In the genomic region with DNA sequence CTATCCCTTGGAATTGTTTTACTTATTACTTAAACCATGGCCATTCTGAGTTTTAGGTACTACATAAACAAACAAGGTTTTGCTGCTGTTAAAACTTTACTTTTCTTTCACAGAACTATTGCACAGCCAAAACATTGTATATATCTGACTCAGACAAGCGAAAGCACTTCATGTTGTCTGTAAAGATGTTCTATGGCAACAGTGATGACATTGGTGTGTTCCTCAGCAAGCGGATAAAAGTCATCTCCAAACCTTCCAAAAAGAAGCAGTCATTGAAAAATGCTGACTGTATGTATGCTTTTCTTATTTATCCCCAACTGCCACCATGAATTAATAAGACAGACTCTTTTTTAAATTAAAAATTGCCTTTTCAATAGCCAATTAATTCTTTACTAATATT, we compare ENCODE assay signal across 1 cellular context.
TF ChIP-seq lines count a peak whose summit lies in the region.

No MANE protein-coding gene starts in this region.

TF ChIP-seq in GM23338, 12 proteins besides CTCF, POLR2A, EP300 and RAD21 (continued from another document):
- TF ChIP-seq, protein P1, sequence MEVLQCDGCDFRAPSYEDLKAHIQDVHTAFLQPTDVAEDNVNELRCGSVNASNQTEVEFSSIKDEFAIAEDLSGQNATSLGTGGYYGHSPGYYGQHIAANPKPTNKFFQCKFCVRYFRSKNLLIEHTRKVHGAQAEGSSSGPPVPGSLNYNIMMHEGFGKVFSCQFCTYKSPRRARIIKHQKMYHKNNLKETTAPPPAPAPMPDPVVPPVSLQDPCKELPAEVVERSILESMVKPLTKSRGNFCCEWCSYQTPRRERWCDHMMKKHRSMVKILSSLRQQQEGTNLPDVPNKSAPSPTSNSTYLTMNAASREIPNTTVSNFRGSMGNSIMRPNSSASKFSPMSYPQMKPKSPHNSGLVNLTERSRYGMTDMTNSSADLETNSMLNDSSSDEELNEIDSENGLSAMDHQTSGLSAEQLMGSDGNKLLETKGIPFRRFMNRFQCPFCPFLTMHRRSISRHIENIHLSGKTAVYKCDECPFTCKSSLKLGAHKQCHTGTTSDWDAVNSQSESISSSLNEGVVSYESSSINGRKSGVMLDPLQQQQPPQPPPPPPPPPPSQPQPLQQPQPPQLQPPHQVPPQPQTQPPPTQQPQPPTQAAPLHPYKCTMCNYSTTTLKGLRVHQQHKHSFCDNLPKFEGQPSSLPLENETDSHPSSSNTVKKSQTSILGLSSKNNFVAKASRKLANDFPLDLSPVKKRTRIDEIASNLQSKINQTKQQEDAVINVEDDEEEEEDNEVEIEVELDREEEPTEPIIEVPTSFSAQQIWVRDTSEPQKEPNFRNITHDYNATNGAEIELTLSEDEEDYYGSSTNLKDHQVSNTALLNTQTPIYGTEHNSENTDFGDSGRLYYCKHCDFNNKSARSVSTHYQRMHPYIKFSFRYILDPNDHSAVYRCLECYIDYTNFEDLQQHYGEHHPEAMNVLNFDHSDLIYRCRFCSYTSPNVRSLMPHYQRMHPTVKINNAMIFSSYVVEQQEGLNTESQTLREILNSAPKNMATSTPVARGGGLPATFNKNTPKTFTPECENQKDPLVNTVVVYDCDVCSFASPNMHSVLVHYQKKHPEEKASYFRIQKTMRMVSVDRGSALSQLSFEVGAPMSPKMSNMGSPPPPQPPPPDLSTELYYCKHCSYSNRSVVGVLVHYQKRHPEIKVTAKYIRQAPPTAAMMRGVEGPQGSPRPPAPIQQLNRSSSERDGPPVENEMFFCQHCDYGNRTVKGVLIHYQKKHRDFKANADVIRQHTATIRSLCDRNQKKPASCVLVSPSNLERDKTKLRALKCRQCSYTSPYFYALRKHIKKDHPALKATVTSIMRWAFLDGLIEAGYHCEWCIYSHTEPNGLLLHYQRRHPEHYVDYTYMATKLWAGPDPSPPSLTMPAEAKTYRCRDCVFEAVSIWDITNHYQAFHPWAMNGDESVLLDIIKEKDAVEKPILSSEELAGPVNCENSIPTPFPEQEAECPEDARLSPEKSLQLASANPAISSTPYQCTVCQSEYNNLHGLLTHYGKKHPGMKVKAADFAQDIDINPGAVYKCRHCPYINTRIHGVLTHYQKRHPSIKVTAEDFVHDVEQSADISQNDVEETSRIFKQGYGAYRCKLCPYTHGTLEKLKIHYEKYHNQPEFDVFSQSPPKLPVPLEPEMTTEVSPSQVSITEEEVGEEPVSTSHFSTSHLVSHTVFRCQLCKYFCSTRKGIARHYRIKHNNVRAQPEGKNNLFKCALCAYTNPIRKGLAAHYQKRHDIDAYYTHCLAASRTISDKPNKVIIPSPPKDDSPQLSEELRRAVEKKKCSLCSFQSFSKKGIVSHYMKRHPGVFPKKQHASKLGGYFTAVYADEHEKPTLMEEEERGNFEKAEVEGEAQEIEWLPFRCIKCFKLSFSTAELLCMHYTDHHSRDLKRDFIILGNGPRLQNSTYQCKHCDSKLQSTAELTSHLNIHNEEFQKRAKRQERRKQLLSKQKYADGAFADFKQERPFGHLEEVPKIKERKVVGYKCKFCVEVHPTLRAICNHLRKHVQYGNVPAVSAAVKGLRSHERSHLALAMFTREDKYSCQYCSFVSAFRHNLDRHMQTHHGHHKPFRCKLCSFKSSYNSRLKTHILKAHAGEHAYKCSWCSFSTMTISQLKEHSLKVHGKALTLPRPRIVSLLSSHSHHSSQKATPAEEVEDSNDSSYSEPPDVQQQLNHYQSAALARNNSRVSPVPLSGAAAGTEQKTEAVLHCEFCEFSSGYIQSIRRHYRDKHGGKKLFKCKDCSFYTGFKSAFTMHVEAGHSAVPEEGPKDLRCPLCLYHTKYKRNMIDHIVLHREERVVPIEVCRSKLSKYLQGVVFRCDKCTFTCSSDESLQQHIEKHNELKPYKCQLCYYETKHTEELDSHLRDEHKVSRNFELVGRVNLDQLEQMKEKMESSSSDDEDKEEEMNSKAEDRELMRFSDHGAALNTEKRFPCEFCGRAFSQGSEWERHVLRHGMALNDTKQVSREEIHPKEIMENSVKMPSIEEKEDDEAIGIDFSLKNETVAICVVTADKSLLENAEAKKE (CRISPR knock-in tag; IDR thresholded peaks at IDR 0.05), result no peak
- TF ChIP-seq JUNB (IDR thresholded peaks at IDR 0.05; ENCODE audit: unreplicated experiment) (no peak), ZNF114 (CRISPR knock-in tag; IDR thresholded peaks at IDR 0.05) (no peak), POLR2AphosphoS5 (IDR thresholded peaks at IDR 0.05; ENCODE audit: low read depth) (no peak), EZH2phosphoT487 (IDR thresholded peaks at IDR 0.05; ENCODE audit: unreplicated experiment) (no peak), NANOG (IDR thresholded peaks at IDR 0.05; ENCODE audit: borderline replicate concordance) (no peak), EZH2 (IDR thresholded peaks at IDR 0.05; ENCODE audit: low read depth, unreplicated experiment) (no peak)
- TF ChIP-seq, protein P2, sequence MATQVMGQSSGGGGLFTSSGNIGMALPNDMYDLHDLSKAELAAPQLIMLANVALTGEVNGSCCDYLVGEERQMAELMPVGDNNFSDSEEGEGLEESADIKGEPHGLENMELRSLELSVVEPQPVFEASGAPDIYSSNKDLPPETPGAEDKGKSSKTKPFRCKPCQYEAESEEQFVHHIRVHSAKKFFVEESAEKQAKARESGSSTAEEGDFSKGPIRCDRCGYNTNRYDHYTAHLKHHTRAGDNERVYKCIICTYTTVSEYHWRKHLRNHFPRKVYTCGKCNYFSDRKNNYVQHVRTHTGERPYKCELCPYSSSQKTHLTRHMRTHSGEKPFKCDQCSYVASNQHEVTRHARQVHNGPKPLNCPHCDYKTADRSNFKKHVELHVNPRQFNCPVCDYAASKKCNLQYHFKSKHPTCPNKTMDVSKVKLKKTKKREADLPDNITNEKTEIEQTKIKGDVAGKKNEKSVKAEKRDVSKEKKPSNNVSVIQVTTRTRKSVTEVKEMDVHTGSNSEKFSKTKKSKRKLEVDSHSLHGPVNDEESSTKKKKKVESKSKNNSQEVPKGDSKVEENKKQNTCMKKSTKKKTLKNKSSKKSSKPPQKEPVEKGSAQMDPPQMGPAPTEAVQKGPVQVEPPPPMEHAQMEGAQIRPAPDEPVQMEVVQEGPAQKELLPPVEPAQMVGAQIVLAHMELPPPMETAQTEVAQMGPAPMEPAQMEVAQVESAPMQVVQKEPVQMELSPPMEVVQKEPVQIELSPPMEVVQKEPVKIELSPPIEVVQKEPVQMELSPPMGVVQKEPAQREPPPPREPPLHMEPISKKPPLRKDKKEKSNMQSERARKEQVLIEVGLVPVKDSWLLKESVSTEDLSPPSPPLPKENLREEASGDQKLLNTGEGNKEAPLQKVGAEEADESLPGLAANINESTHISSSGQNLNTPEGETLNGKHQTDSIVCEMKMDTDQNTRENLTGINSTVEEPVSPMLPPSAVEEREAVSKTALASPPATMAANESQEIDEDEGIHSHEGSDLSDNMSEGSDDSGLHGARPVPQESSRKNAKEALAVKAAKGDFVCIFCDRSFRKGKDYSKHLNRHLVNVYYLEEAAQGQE (IDR thresholded peaks at IDR 0.05; ENCODE audit: unreplicated experiment), result no peak
- TF ChIP-seq, protein P3, sequence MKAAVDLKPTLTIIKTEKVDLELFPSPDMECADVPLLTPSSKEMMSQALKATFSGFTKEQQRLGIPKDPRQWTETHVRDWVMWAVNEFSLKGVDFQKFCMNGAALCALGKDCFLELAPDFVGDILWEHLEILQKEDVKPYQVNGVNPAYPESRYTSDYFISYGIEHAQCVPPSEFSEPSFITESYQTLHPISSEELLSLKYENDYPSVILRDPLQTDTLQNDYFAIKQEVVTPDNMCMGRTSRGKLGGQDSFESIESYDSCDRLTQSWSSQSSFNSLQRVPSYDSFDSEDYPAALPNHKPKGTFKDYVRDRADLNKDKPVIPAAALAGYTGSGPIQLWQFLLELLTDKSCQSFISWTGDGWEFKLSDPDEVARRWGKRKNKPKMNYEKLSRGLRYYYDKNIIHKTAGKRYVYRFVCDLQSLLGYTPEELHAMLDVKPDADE (IDR thresholded peaks at IDR 0.05), result no peak
